Comparison of ENCODE assay signal across 8 cellular contexts in the genomic region with DNA sequence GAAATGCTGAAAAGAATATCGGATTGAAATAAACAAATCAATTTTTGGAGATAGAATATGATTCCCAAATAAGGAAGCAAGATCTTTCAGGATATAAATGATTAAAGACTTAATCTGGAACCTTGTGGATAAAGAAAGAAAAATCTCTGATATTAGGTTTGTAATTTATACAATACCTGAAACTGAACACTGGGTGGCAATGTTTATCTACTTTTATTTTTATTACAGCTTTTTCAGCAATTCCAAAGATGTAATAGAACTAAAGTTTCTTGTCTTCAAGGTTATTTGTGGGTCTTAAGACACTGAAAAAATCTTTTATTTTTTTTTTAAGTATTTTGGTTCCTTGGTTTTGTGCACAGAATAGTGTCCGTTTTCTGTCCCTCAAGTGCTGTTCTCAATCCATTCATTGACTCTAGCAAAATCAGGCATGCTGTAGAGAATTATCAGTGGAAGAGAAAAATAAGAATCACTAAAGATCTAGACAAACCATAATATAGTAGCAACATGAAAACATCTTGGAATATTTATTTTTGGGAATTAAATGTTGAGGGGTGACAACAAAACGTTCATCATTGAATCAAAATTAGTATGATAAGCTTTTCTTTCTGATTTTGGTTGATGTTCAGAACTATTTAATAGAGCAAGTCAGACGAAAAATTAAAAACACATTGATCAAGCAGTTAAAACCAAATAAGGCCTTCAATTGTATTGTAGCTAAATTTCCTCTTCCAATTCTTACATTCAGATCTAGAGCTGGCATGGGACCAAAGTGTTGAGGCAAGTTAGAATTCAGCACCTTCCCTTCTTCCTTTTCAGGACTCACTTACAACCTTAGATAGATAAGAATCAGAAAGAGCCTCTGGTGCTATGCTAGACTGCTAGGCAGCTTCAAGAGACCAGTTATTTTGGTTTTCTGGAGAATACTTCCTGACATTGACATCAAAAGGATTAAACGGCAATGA.
DNase-seq lines count a peak whose midpoint lies in the region; ATAC-seq, FAIRE-seq and TF ChIP-seq lines count a peak whose summit lies in the region.

No MANE protein-coding gene starts in this region.

- intact Hi-C loops in esophagus muscularis mucosa (cut with DNase I): no loop called here
- intact Hi-C loops in stomach (cut with DNase I; ENCODE audit: low total_unique reads): no loop called here

- H3K4me3 ChIP-seq in esophagus muscularis mucosa: no peak overlapping the region
- H3K4me3 ChIP-seq in stomach: no peak overlapping the region
- no peak overlapping the region for H3K4me3 ChIP-seq in coronary artery

- TF ChIP-seq EP300 in esophagus muscularis mucosa (IDR thresholded peaks at IDR 0.05) (no peak), stomach (IDR thresholded peaks at IDR 0.05) (no peak)

- no peaks in the 10 kb centered on the region for H3K36me3 ChIP-seq in esophagus muscularis mucosa
- no peaks in the 10 kb centered on the region for H3K36me3 ChIP-seq in stomach

- peak; percentile 98 for FAIRE-seq in A204.1 (lab: Jason Lieb, UNC)

- H3K27me3 ChIP-seq in esophagus muscularis mucosa (no peaks in the 10 kb centered on the region), stomach (no peaks in the 10 kb centered on the region)

- TF ChIP-seq POLR2A in esophagus muscularis mucosa (IDR thresholded peaks at IDR 0.05; ENCODE audit: low read depth): no peak
- no peak for TF ChIP-seq POLR2A in stomach (IDR thresholded peaks at IDR 0.05)

- peak; percentile 13 for DNase-seq in GM20000 (ENCODE audit: low spot score)
- DNase-seq in NCI-H748 (lab: John Stamatoyannopoulos, UW; ENCODE audit: unreplicated experiment): peak; percentile 48
- DNase-seq in esophagus muscularis mucosa (ENCODE audit: extremely low spot score): no peak
- DNase-seq in activated CD4-positive, alpha-beta T cell treated with anti-CD3 and anti-CD28 coated beads for 48 hours: no peak
- DNase-seq in stomach: no peak
- no peak for DNase-seq in coronary artery (ENCODE audit: low spot score)

- 62% methylated on average over 5 of the region's 5 CpGs for WGBS in esophagus muscularis mucosa
- WGBS in stomach, 5 donors: 43 to 63% (median 54%) methylated on average over 5 of the region's 5 CpGs

- TF ChIP-seq CTCF in GM20000 (IDR thresholded peaks at IDR 0.05; ENCODE audit: extremely low read depth, missing control alignments) (no peak), esophagus muscularis mucosa (IDR thresholded peaks at IDR 0.05) (peak in 2 of 3 experiments; percentile 32 to 44), stomach (IDR thresholded peaks at IDR 0.05) (peak in 3 of 7 experiments; percentile 12 to 22 (median 17)), coronary artery (IDR thresholded peaks at IDR 0.05) (no peak)

- H3K27ac ChIP-seq in esophagus muscularis mucosa (replicated peaks in 1 of 4): no peak overlapping the region
- no peak overlapping the region for H3K27ac ChIP-seq in stomach
- no peak overlapping the region for H3K27ac ChIP-seq in coronary artery

- ATAC-seq in GM18907 (IDR thresholded peaks at IDR 0.05; ENCODE audit: unreplicated experiment): no peak

- H3K4me1 ChIP-seq in esophagus muscularis mucosa (no peaks in the 10 kb centered on the region), stomach (no peaks in the 10 kb centered on the region)

- no peaks in the 10 kb centered on the region for H3K9me3 ChIP-seq in esophagus muscularis mucosa
- H3K9me3 ChIP-seq in stomach: no peaks in the 10 kb centered on the region

Comparison
In these comparisons a context has a peak if more than half of its experiments do, and no peak if none do; other contexts are left out.
1. DNase-seq: peak in GM20000 (single experiment) and NCI-H748 (single experiment); none in esophagus muscularis mucosa (single experiment), activated CD4-positive, alpha-beta T cell treated with anti-CD3 and anti-CD28 coated beads for 48 hours (single experiment), stomach (single experiment) and coronary artery (single experiment).
2. CTCF ChIP-seq: peak in esophagus muscularis mucosa (2 of 3); none in GM20000 (single experiment) and coronary artery (single experiment).